Comparison of ENCODE assay signal across 22 cellular contexts in the genomic region with DNA sequence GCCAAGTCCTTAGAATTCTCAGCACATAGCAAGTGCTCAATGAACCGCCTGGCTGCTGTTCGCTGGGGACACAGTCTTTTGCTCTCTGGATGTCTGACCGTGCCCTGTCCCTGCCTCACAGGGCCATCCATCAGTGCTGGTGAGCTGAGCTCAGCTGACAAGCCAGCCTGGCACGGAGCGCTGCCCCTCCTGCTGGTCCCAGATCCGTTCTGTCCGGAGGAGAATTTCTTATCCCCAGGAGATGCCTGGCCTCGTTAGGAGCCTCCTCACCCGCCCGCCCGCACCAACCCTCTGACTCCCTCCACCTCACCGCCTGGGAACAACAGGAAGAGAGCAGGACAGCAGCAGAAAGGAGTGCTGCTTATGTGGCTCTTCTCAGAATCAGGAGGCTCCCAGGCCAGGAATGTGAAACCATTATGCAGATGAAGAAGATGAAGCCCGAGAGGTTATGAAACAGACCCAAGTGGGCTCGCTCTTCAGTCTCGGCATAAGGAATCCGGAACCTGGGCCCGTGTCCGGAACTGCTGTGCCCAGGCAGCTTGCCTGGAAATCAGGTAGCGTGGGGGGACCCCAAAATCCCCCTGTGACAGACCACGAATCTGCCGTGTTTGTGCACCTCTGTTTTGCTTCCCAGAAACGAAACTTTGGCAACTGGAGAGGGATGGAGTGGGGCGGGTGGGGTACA. TPM values are rescaled to one million over a fixed set of nuclear protein-coding genes. Genes with fewer than 3 reads are reported as not detected.
DNase-seq lines count a peak whose midpoint lies in the region; ATAC-seq, FAIRE-seq and TF ChIP-seq lines count a peak whose summit lies in the region.
"Had no signal": no experiment of that assay in that cellular context is flagged by ENCODE, and none has a peak within 500 bp of the region (broad histone marks: within the 10 kb centered on the region; RNA-seq: fewer than 3 reads in every experiment).

No MANE protein-coding gene starts in this region.

- no peaks in the 10 kb centered on the region for H3K9me3 Mint-ChIP-seq in activated CD4-positive, alpha-beta T cell treated with anti-CD3 and anti-CD28 coated beads, Interleukin-2, amount 10 ng/mL, durations not matched to agents 24 days and 14 days
- no peaks in the 10 kb centered on the region for H3K9me3 Mint-ChIP-seq in type B pancreatic cell
- H3K9me3 Mint-ChIP-seq: activated CD8-positive, alpha-beta T cell treated with anti-CD3 and anti-CD28 coated beads for 36 hours; natural killer cell had no signal

- H4K20me1 ChIP-seq in K562 (replicated peaks; ENCODE audit: control insufficient read depth, insufficient read depth, low read length) = no peaks in the 10 kb centered on the region

- no peaks in the 10 kb centered on the region for H3K36me3 ChIP-seq in K562 (ENCODE audit: control insufficient read depth, insufficient read depth, low read length)
- H3K36me3 ChIP-seq: left lung, Peyer's patch had no signal

- H3K4me1 ChIP-seq in K562 (replicated peaks in 1 of 2; ENCODE audit: control insufficient read depth in 2 of 2, insufficient read depth in 2 of 2, low read length in 2 of 2) = peaks cover 11 to 17% of the 10 kb centered on the region in 2 experiments; a peak in 3 of 5 replicates

- no peak for DNase-seq in activated CD4-positive, alpha-beta T cell treated with anti-CD3 and anti-CD28 coated beads, Interleukin-2, amount 10 ng/mL, durations not matched to agents 24 days and 14 days
- no peak for DNase-seq in activated CD4-positive, alpha-beta T cell treated with anti-CD3 and anti-CD28 coated beads, Interleukin-2, amount 50 U/mL, for 48 hours
- no peak for DNase-seq in K562 (ENCODE audit: extremely low read depth in 1 of 4, low spot score in 3 of 4)
- peak; percentile 70 for DNase-seq in kidney glomerular epithelial cell (lab: John Stamatoyannopoulos, UW)
- DNase-seq in type B pancreatic cell (ENCODE audit: extremely low spot score, unreplicated experiment) = no peak
- no peak for DNase-seq in D721Med (ENCODE audit: insufficient read length, low spot score)
- DNase-seq in activated CD4-positive, alpha-beta T cell treated with anti-CD3 and anti-CD28 coated beads for 4 hours = no peak
- DNase-seq: activated CD8-positive, alpha-beta T cell treated with anti-CD3 and anti-CD28 coated beads for 36 hours; activated naive CD4-positive, alpha-beta T cell treated with Interleukin-2 at 50 U/mL for 16 hours; COR-L47; left lung; natural killer cell; NCI-H1694; Peyer's patch; stimulated activated naive CD8-positive, alpha-beta T cell treated with anti-CD3 and anti-CD28 coated beads, Interleukin-15, Interleukin-2, amounts not matched to agents 100 U/mL and 50 U/mL, for 24 hours had no signal

- 33% methylated on average over 23 of the region's 23 CpGs for WGBS in K562 (ENCODE audit: insufficient coverage, low coverage, missing lambda C conversion rate)

- no peaks in the 10 kb centered on the region for H3K9me1 ChIP-seq in K562 (ENCODE audit: control insufficient read depth, insufficient read depth, low read length)

- no peak; the same call in 2 of the 3 replicates for ATAC-seq in K562
- no peak for ATAC-seq in GM19324 (IDR thresholded peaks at IDR 0.05; ENCODE audit: low FRiP score, unreplicated experiment)
- ATAC-seq: activated CD8-positive, alpha-beta T cell treated with anti-CD3 and anti-CD28 coated beads for 36 hours; left lung; natural killer cell; stimulated activated naive CD8-positive, alpha-beta T cell treated with anti-CD3 and anti-CD28 coated beads, Interleukin-15, Interleukin-2, amounts not matched to agents 100 U/mL and 50 U/mL, for 24 hours had no signal

- H3K36me3 Mint-ChIP-seq in activated CD4-positive, alpha-beta T cell treated with anti-CD3 and anti-CD28 coated beads, Interleukin-2, amount 10 ng/mL, durations not matched to agents 24 days and 14 days (ENCODE audit: low read depth) = no peaks in the 10 kb centered on the region
- no peaks in the 10 kb centered on the region for H3K36me3 Mint-ChIP-seq in type B pancreatic cell
- H3K36me3 Mint-ChIP-seq: natural killer cell had no signal

- H3K9me3 ChIP-seq in K562 (replicated peaks; ENCODE audit: control insufficient read depth, insufficient read depth, low read depth, low read length) = no peaks in the 10 kb centered on the region
- H3K9me3 ChIP-seq: left lung, Peyer's patch had no signal

- TF ChIP-seq CTCF in K562 (IDR thresholded peaks at IDR 0.05 in 2 of 3, conservative IDR thresholded peaks at IDR 0.05 in 1 of 3; ENCODE audit: insufficient read depth in 2 of 3, low read depth in 1 of 3, low read length in 3 of 3) (no peak), type B pancreatic cell (conservative IDR thresholded peaks at IDR 0.05) (no peak), D721Med (IDR thresholded peaks at IDR 0.05; ENCODE audit: insufficient read depth, missing control alignments) (no peak)

- POLR2A ChIA-PET in K562 (lab: Yijun Ruan, JAX) = interaction anchor here (0.6 kb wide), 1 partner anchor 265 kb away, joined by 5 read pairs; no protein-coding TSS in a partner anchor

- H3K27me3 ChIP-seq in K562 (ENCODE audit: control insufficient read depth in 2 of 2, insufficient read depth in 2 of 2, low read length in 2 of 2) = no peaks in the 10 kb centered on the region
- H3K27me3 ChIP-seq: left lung, Peyer's patch had no signal

- H3K27me3 Mint-ChIP-seq in activated CD4-positive, alpha-beta T cell treated with anti-CD3 and anti-CD28 coated beads, Interleukin-2, amount 10 ng/mL, durations not matched to agents 24 days and 14 days = no peaks in the 10 kb centered on the region
- no peaks in the 10 kb centered on the region for H3K27me3 Mint-ChIP-seq in type B pancreatic cell
- H3K27me3 Mint-ChIP-seq: activated CD8-positive, alpha-beta T cell treated with anti-CD3 and anti-CD28 coated beads for 36 hours had no signal

- H3K4me1 Mint-ChIP-seq in activated CD4-positive, alpha-beta T cell treated with anti-CD3 and anti-CD28 coated beads, Interleukin-2, amount 10 ng/mL, durations not matched to agents 24 days and 14 days = peaks cover 46% of the 10 kb centered on the region
- H3K4me1 Mint-ChIP-seq in type B pancreatic cell (ENCODE audit: unreplicated experiment) = peaks cover 23% of the 10 kb centered on the region

- H3K4me2 ChIP-seq in K562 (ENCODE audit: insufficient read depth, low read length) = no peak overlapping the region; the same call in 1 of the 2 replicates

- no peak overlapping the region for H3K4me3 Mint-ChIP-seq in activated CD4-positive, alpha-beta T cell treated with anti-CD3 and anti-CD28 coated beads, Interleukin-2, amount 10 ng/mL, durations not matched to agents 24 days and 14 days
- peak overlapping the region; percentile 58 for H3K4me3 Mint-ChIP-seq in type B pancreatic cell
- H3K4me3 Mint-ChIP-seq: activated CD8-positive, alpha-beta T cell treated with anti-CD3 and anti-CD28 coated beads for 36 hours; natural killer cell had no signal

- peak overlapping the region; percentile 67 for H3K27ac Mint-ChIP-seq in activated CD4-positive, alpha-beta T cell treated with anti-CD3 and anti-CD28 coated beads, Interleukin-2, amount 10 ng/mL, durations not matched to agents 24 days and 14 days
- peak overlapping the region; percentile 77 for H3K27ac Mint-ChIP-seq in type B pancreatic cell
- H3K27ac Mint-ChIP-seq: activated CD8-positive, alpha-beta T cell treated with anti-CD3 and anti-CD28 coated beads for 36 hours; natural killer cell had no signal

- TF ChIP-seq EP300 in K562 (IDR thresholded peaks at IDR 0.05; ENCODE audit: low read length) = no peak

- H2AFZ ChIP-seq in K562 (ENCODE audit: low read depth, low read length) = peak overlapping the region; percentile 54; the same call in 1 of the 2 replicates

- no peaks in the 10 kb centered on the region for H3K79me2 ChIP-seq in K562 (ENCODE audit: control insufficient read depth, insufficient read depth, low read length)

- FAIRE-seq in K562 (lab: Jason Lieb, UNC) (no peak), D721Med (lab: Jason Lieb, UNC) (no peak)
- FAIRE-seq: A204.1, bronchial epithelial cell had no signal

- CTCF ChIA-PET in K562 (lab: Yijun Ruan, JAX; ENCODE audit: low intra/inter-chr PET ratio) = no interaction called here

- no peak overlapping the region for H3K4me3 ChIP-seq in K562
- H3K4me3 ChIP-seq: left lung, Peyer's patch had no signal

- H3K27ac ChIP-seq in K562 (ENCODE audit: extremely low read depth, low read depth, low read length) = no peak overlapping the region
- H3K27ac ChIP-seq: left lung, Peyer's patch had no signal

- in situ Hi-C loops in K562 (cut with MboI) = no loop called here

- TF ChIP-seq RAD21 in K562 (CRISPR knock-in tag; conservative IDR thresholded peaks at IDR 0.05 in 1 of 2, IDR thresholded peaks at IDR 0.05 in 1 of 2) = no peak

- intact Hi-C loops in activated CD4-positive, alpha-beta T cell treated with anti-CD3 and anti-CD28 coated beads, Interleukin-2, amount 10 ng/mL, durations not matched to agents 24 days and 14 days (cut with micrococcal nuclease) = no loop called here
- intact Hi-C loops in K562 (cut with micrococcal nuclease) = no loop called here

- H3K9ac ChIP-seq in K562 (ENCODE audit: insufficient read depth in 1 of 2, low read depth in 2 of 2, low read length in 2 of 2) = no peak overlapping the region

- no TSS peak for BruUV-seq in K562 (replicated peaks; lab: Mats Ljungman, UMichigan)

- TF ChIP-seq POLR2A in K562 (conservative IDR thresholded peaks at IDR 0.05) = no peak

RNA-seq across cellular contexts. Expression of a gene that starts 28.8 kb away (rescaled TPM):
- total RNA-seq in activated CD4-positive, alpha-beta T cell treated with anti-CD3 and anti-CD28 coated beads, Interleukin-2, amount 10 ng/mL, durations not matched to agents 24 days and 14 days = 63.8 and 65.6 TPM in 2 replicates
- total RNA-seq in K562 (2011; cell fraction: chromatin; rRNA removed; ENCODE audit: low replicate concordance) = 15.0 and 19.5 TPM in 2 replicates
- total RNA-seq in K562 (2011; cell fraction: nucleolus; rRNA removed) = 8.7 and 9.6 TPM in 2 replicates
- total RNA-seq in K562 (2011; cell fraction: nucleoplasm; rRNA removed) = 13.8 and 19.5 TPM in 2 replicates
- total RNA-seq in K562 (2014; rRNA removed) = 23.2 and 35.2 TPM in 2 replicates
- total RNA-seq in K562 (2014; rRNA removed; fragmentation: Illumina TruSeq; extraction: Trizol) = 32.6 and 39.9 TPM in 2 replicates
- total RNA-seq in K562 (2015; rRNA removed; fragmentation: Illumina TruSeq; extraction: Trizol) = 16.1 and 16.4 TPM in 2 replicates
- total RNA-seq in K562 (2021) = 33.7 and 38.8 TPM in 2 replicates
- 27.4 and 35.0 TPM in 2 replicates for polyA plus RNA-seq in K562 (2011; rRNA removed)
- 12.1 and 25.8 TPM in 2 replicates for polyA plus RNA-seq in K562 (2011; cell fraction: cytosol; rRNA removed)
- polyA plus RNA-seq in K562 (2011; cell fraction: nucleus; rRNA removed) = 9.6 and 15.0 TPM in 2 replicates
- 37.1 and 50.2 TPM in 2 replicates for polyA plus RNA-seq in K562 (2012)
- 43.4 and 48.8 TPM in 2 replicates for polyA plus RNA-seq in K562 (2014; fragmentation: Illumina TruSeq; extraction: Trizol)
- 10 to 100 TPM in 1 of 2 experiments, 1 to 10 TPM in 1; 8.0 to 10.3 TPM for polyA plus RNA-seq in K562 (2014; fragmentation: Nextera tagmentation; extraction: Ambion mirVana)
- 32.5 and 36.9 TPM in 2 replicates for polyA plus RNA-seq in K562 (2014; rRNA removed)
- polyA minus RNA-seq in K562 (2011; rRNA and poly(A)+ RNA removed) = 18.2 and 19.3 TPM in 2 replicates
- polyA minus RNA-seq in K562 (2011; cell fraction: cytosol; rRNA and poly(A)+ RNA removed) = 7.6 and 8.6 TPM in 2 replicates
- 3.9 and 8.6 TPM in 2 replicates for polyA minus RNA-seq in K562 (2011; cell fraction: nucleus; rRNA and poly(A)+ RNA removed)
- total RNA-seq in type B pancreatic cell (ENCODE audit: low replicate concordance) = 30.0 and 41.3 TPM in 2 replicates

RNA-seq across cellular contexts. Expression of a gene that starts 35.3 kb away (rescaled TPM):
- total RNA-seq in activated CD4-positive, alpha-beta T cell treated with anti-CD3 and anti-CD28 coated beads, Interleukin-2, amount 10 ng/mL, durations not matched to agents 24 days and 14 days = not detected in 2 replicates
- not detected in 2 replicates for total RNA-seq in K562 (2011; cell fraction: chromatin; rRNA removed; ENCODE audit: low replicate concordance)
- not detected in 2 replicates for total RNA-seq in K562 (2011; cell fraction: nucleolus; rRNA removed)
- total RNA-seq in K562 (2011; cell fraction: nucleoplasm; rRNA removed) = not detected in 2 replicates
- not detected in 2 replicates for total RNA-seq in K562 (2014; rRNA removed)
- not detected in 2 replicates for total RNA-seq in K562 (2014; rRNA removed; fragmentation: Illumina TruSeq; extraction: Trizol)
- total RNA-seq in K562 (2015; rRNA removed; fragmentation: Illumina TruSeq; extraction: Trizol) = not detected in 2 replicates
- total RNA-seq in K562 (2021) = not detected in 2 replicates
- polyA plus RNA-seq in K562 (2011; rRNA removed) = not detected in 2 replicates
- not detected in 2 replicates for polyA plus RNA-seq in K562 (2011; cell fraction: cytosol; rRNA removed)
- not detected in 2 replicates for polyA plus RNA-seq in K562 (2011; cell fraction: nucleus; rRNA removed)
- polyA plus RNA-seq in K562 (2012) = not detected in 2 replicates
- polyA plus RNA-seq in K562 (2014; fragmentation: Illumina TruSeq; extraction: Trizol) = not detected in 2 replicates
- not detected for polyA plus RNA-seq in K562 (2014; fragmentation: Nextera tagmentation; extraction: Ambion mirVana)
- polyA plus RNA-seq in K562 (2014; rRNA removed) = not detected in 2 replicates
- not detected in 2 replicates for polyA minus RNA-seq in K562 (2011; rRNA and poly(A)+ RNA removed)
- polyA minus RNA-seq in K562 (2011; cell fraction: cytosol; rRNA and poly(A)+ RNA removed) = not detected in 2 replicates
- polyA minus RNA-seq in K562 (2011; cell fraction: nucleus; rRNA and poly(A)+ RNA removed) = not detected in 2 replicates
- not detected in 2 replicates for total RNA-seq in type B pancreatic cell (ENCODE audit: low replicate concordance)
- total RNA-seq: activated CD8-positive, alpha-beta T cell treated with anti-CD3 and anti-CD28 coated beads for 36 hours; bronchial epithelial cell; glomerular endothelial cell; H4; left lung; natural killer cell; NCI-H460; Peyer's patch; T-helper 1 cell treated with Interleukin-12 subunit alpha and Interleukin-12 subunit beta and Interleukin-4 antibody, amounts not matched to agents 30 ng/mL and 1 ng/mL, for 36 hours had no signal

RNA-seq across cellular contexts. Expression of a gene that starts 40.2 kb away (rescaled TPM):
- not detected in 2 replicates for total RNA-seq in activated CD4-positive, alpha-beta T cell treated with anti-CD3 and anti-CD28 coated beads, Interleukin-2, amount 10 ng/mL, durations not matched to agents 24 days and 14 days
- not detected in 2 replicates for total RNA-seq in K562 (2011; cell fraction: chromatin; rRNA removed; ENCODE audit: low replicate concordance)
- total RNA-seq in K562 (2011; cell fraction: nucleolus; rRNA removed) = not detected in 2 replicates
- total RNA-seq in K562 (2011; cell fraction: nucleoplasm; rRNA removed) = not detected in 2 replicates
- total RNA-seq in K562 (2014; rRNA removed) (not detected in 2 replicates), K562 (2014; rRNA removed; fragmentation: Illumina TruSeq; extraction: Trizol) (not detected in 2 replicates), K562 (2015; rRNA removed; fragmentation: Illumina TruSeq; extraction: Trizol) (not detected in 2 replicates), K562 (2021) (not detected in 2 replicates), type B pancreatic cell (ENCODE audit: low replicate concordance) (not detected in 2 replicates)
- polyA plus RNA-seq in K562 (2011; rRNA removed) (not detected in 2 replicates), K562 (2014; fragmentation: Illumina TruSeq; extraction: Trizol) (not detected in 2 replicates), K562 (2014; fragmentation: Nextera tagmentation; extraction: Ambion mirVana) (not detected), K562 (2014; rRNA removed) (not detected in 2 replicates)
- polyA plus RNA-seq in K562 (2011; cell fraction: cytosol; rRNA removed) = not detected in 2 replicates
- polyA plus RNA-seq in K562 (2011; cell fraction: nucleus; rRNA removed) = not detected in 2 replicates
- polyA plus RNA-seq in K562 (2012) = not detected in 2 replicates
- polyA minus RNA-seq in K562 (2011; rRNA and poly(A)+ RNA removed) = not detected in 2 replicates
- not detected in 2 replicates for polyA minus RNA-seq in K562 (2011; cell fraction: cytosol; rRNA and poly(A)+ RNA removed)
- not detected in 2 replicates for polyA minus RNA-seq in K562 (2011; cell fraction: nucleus; rRNA and poly(A)+ RNA removed)
- total RNA-seq: activated CD8-positive, alpha-beta T cell treated with anti-CD3 and anti-CD28 coated beads for 36 hours; bronchial epithelial cell; glomerular endothelial cell; H4; left lung; natural killer cell; NCI-H460; Peyer's patch; T-helper 1 cell treated with Interleukin-12 subunit alpha and Interleukin-12 subunit beta and Interleukin-4 antibody, amounts not matched to agents 30 ng/mL and 1 ng/mL, for 36 hours had no signal

RNA-seq across cellular contexts. Expression of a gene that starts 43.0 kb away (rescaled TPM):
- not detected in 2 replicates for total RNA-seq in activated CD4-positive, alpha-beta T cell treated with anti-CD3 and anti-CD28 coated beads, Interleukin-2, amount 10 ng/mL, durations not matched to agents 24 days and 14 days
- total RNA-seq in K562 (2011; cell fraction: chromatin; rRNA removed; ENCODE audit: low replicate concordance) = not detected in 2 replicates
- total RNA-seq in K562 (2011; cell fraction: nucleolus; rRNA removed) = not detected in 2 replicates
- total RNA-seq in K562 (2011; cell fraction: nucleoplasm; rRNA removed) = not detected in 2 replicates
- total RNA-seq in K562 (2014; rRNA removed) (not detected in 2 replicates), K562 (2014; rRNA removed; fragmentation: Illumina TruSeq; extraction: Trizol) (not detected in 2 replicates), K562 (2015; rRNA removed; fragmentation: Illumina TruSeq; extraction: Trizol) (not detected in 2 replicates), K562 (2021) (not detected in 2 replicates), type B pancreatic cell (ENCODE audit: low replicate concordance) (not detected in 2 replicates)
- polyA plus RNA-seq in K562 (2011; rRNA removed) (not detected in 2 replicates), K562 (2014; fragmentation: Illumina TruSeq; extraction: Trizol) (not detected in 2 replicates), K562 (2014; fragmentation: Nextera tagmentation; extraction: Ambion mirVana) (not detected), K562 (2014; rRNA removed) (not detected in 2 replicates)
- polyA plus RNA-seq in K562 (2011; cell fraction: cytosol; rRNA removed) = not detected in 2 replicates
- not detected in 2 replicates for polyA plus RNA-seq in K562 (2011; cell fraction: nucleus; rRNA removed)
- not detected in 2 replicates for polyA plus RNA-seq in K562 (2012)
- polyA minus RNA-seq in K562 (2011; rRNA and poly(A)+ RNA removed) = not detected in 2 replicates
- not detected in 2 replicates for polyA minus RNA-seq in K562 (2011; cell fraction: cytosol; rRNA and poly(A)+ RNA removed)
- not detected in 2 replicates for polyA minus RNA-seq in K562 (2011; cell fraction: nucleus; rRNA and poly(A)+ RNA removed)
- total RNA-seq: activated CD8-positive, alpha-beta T cell treated with anti-CD3 and anti-CD28 coated beads for 36 hours; bronchial epithelial cell; glomerular endothelial cell; H4; left lung; natural killer cell; NCI-H460; Peyer's patch; T-helper 1 cell treated with Interleukin-12 subunit alpha and Interleukin-12 subunit beta and Interleukin-4 antibody, amounts not matched to agents 30 ng/mL and 1 ng/mL, for 36 hours had no signal

RNA-seq across cellular contexts. Expression of a gene that starts 47.3 kb away (rescaled TPM):
- total RNA-seq in activated CD4-positive, alpha-beta T cell treated with anti-CD3 and anti-CD28 coated beads, Interleukin-2, amount 10 ng/mL, durations not matched to agents 24 days and 14 days = not detected in 2 replicates
- total RNA-seq in K562 (2011; cell fraction: chromatin; rRNA removed; ENCODE audit: low replicate concordance) = not detected in 2 replicates
- not detected in 2 replicates for total RNA-seq in K562 (2011; cell fraction: nucleolus; rRNA removed)
- total RNA-seq in K562 (2011; cell fraction: nucleoplasm; rRNA removed) = not detected in 2 replicates
- total RNA-seq in K562 (2014; rRNA removed) = not detected in 2 replicates
- not detected in 2 replicates for total RNA-seq in K562 (2014; rRNA removed; fragmentation: Illumina TruSeq; extraction: Trizol)
- not detected in 2 replicates for total RNA-seq in K562 (2015; rRNA removed; fragmentation: Illumina TruSeq; extraction: Trizol)
- not detected in 2 replicates for total RNA-seq in K562 (2021)
- polyA plus RNA-seq in K562 (2011; rRNA removed) = not detected in 2 replicates
- not detected in 2 replicates for polyA plus RNA-seq in K562 (2011; cell fraction: cytosol; rRNA removed)
- not detected in 2 replicates for polyA plus RNA-seq in K562 (2011; cell fraction: nucleus; rRNA removed)
- not detected in 2 replicates for polyA plus RNA-seq in K562 (2012)
- not detected in 2 replicates for polyA plus RNA-seq in K562 (2014; fragmentation: Illumina TruSeq; extraction: Trizol)
- not detected for polyA plus RNA-seq in K562 (2014; fragmentation: Nextera tagmentation; extraction: Ambion mirVana)
- not detected in 2 replicates for polyA plus RNA-seq in K562 (2014; rRNA removed)
- polyA minus RNA-seq in K562 (2011; rRNA and poly(A)+ RNA removed) = not detected in 2 replicates
- not detected in 2 replicates for polyA minus RNA-seq in K562 (2011; cell fraction: cytosol; rRNA and poly(A)+ RNA removed)
- polyA minus RNA-seq in K562 (2011; cell fraction: nucleus; rRNA and poly(A)+ RNA removed) = not detected in 2 replicates
- total RNA-seq in type B pancreatic cell (ENCODE audit: low replicate concordance) = not detected in 2 replicates
- total RNA-seq: activated CD8-positive, alpha-beta T cell treated with anti-CD3 and anti-CD28 coated beads for 36 hours; bronchial epithelial cell; glomerular endothelial cell; H4; left lung; natural killer cell; NCI-H460; Peyer's patch; T-helper 1 cell treated with Interleukin-12 subunit alpha and Interleukin-12 subunit beta and Interleukin-4 antibody, amounts not matched to agents 30 ng/mL and 1 ng/mL, for 36 hours had no signal
